8 cellular contexts compared by ENCODE assay signal in the genomic region with DNA sequence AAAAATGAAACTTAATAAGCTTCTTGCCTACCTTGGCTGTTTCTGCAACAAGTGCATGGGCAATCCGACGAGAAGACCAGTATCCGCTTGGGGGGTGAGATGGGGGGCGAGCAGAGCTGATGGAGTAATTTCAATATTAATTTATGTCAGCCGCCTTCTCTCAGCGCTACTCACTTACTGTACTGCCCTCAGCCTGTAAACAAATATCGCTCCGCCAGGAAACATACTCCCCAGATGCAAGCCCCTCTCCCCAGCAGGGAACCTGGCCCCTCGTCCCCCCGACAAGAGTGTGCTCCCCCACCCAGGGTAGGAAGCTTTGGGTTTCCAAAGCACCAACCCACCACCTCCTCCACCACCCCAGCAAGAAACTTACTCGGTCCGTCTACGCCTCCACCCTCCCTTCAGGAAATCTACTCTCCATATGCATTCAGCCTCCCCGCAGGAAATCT. TPM values are rescaled to one million over a fixed set of nuclear protein-coding genes. Genes with fewer than 3 reads are reported as not detected.
DNase-seq lines count a peak whose midpoint lies in the region; ATAC-seq, FAIRE-seq and TF ChIP-seq lines count a peak whose summit lies in the region.

No MANE protein-coding gene starts in this region.

- no peaks in the 10 kb centered on the region for H3K9me1 ChIP-seq in endothelial cell of umbilical vein (replicated peaks; ENCODE audit: control insufficient read depth, extremely low read depth, insufficient read depth, low read length)

- H3K4me1 Mint-ChIP-seq in progenitor cell of endocrine pancreas (ENCODE audit: low read depth): peaks cover 27% of the 10 kb centered on the region

- no peak for TF ChIP-seq POLR2A in endothelial cell of umbilical vein (IDR thresholded peaks at IDR 0.05; ENCODE audit: low read depth, low read length)

- dilution Hi-C loops in endothelial cell of umbilical vein (cut with MboI; ENCODE audit: extremely low pct_ligation_motif_present, low sequenced_read_pairs): no loop called here

- CTCF ChIA-PET in endothelial cell of umbilical vein (lab: Charles Lee): interaction anchor here (1.0 to 1.2 kb wide), 2 partner anchors 96 to 190 kb away, joined by 3 to 4 read pairs; no protein-coding TSS in a partner anchor

- DNase-seq in heart right ventricle (no peak), left cardiac atrium (no peak), endothelial cell of umbilical vein (ENCODE audit: low read depth, low spot score) (peak; percentile 15), progenitor cell of endocrine pancreas (ENCODE audit: low spot score, unreplicated experiment) (no peak), hippocampal formation (lab: John Stamatoyannopoulos, UW) (no peak), SW 1271 (lab: John Stamatoyannopoulos, UW) (no peak)
- DNase-seq in effector CD4-positive, alpha-beta T cell: no peak

- no peaks in the 10 kb centered on the region for H4K20me1 ChIP-seq in endothelial cell of umbilical vein (replicated peaks; ENCODE audit: control insufficient read depth, extremely low read depth, insufficient read depth, low read length)

- H3K4me1 ChIP-seq in heart right ventricle (peaks cover 3 to 46% (median 21%) of the 10 kb centered on the region in 9 donors), endothelial cell of umbilical vein (ENCODE audit: control insufficient read depth, extremely low read depth, insufficient read depth, low read length) (peaks cover 9% of the 10 kb centered on the region)

- H3K27ac ChIP-seq in heart right ventricle (peak overlapping the region in 9 of 10 donors; percentile 35 to 97 (median 91)), endothelial cell of umbilical vein (ENCODE audit: insufficient read depth, low read depth, low read length) (no peak overlapping the region)

- H3K4me3 ChIP-seq in heart right ventricle (peak overlapping the region; percentile 61 to 91 (median 80)), endothelial cell of umbilical vein (replicated peaks in 1 of 3; ENCODE audit: insufficient read depth in 1 of 3, low read depth in 1 of 3, low read length in 3 of 3) (peak overlapping the region; percentile 71 to 89 (median 73))

- BruUV-seq in endothelial cell of umbilical vein (replicated peaks; lab: Mats Ljungman, UMichigan): no TSS peak

- no peak overlapping the region for H3K9ac ChIP-seq in endothelial cell of umbilical vein (replicated peaks; ENCODE audit: extremely low read depth, insufficient read depth, low read length)

- POLR2A ChIA-PET in endothelial cell of umbilical vein (lab: Charles Lee): interaction anchor here (0.6 kb wide), 1 partner anchor 55 kb away, joined by 5 read pairs; no protein-coding TSS in a partner anchor

- no peak for FAIRE-seq in endothelial cell of umbilical vein (lab: Jason Lieb, UNC)

- H3K4me2 ChIP-seq in endothelial cell of umbilical vein (ENCODE audit: insufficient read depth, low read length): peak overlapping the region; percentile 82

- H2AFZ ChIP-seq in endothelial cell of umbilical vein (ENCODE audit: low read depth, low read length): peak overlapping the region; percentile 97

- WGBS in heart right ventricle, 2 donors: 1 to 2% methylated on average over 14 of the region's 14 CpGs

- peak overlapping the region; percentile 79 for H3K27ac Mint-ChIP-seq in progenitor cell of endocrine pancreas

- no peaks in the 10 kb centered on the region for H3K36me3 ChIP-seq in heart right ventricle
- H3K36me3 ChIP-seq in endothelial cell of umbilical vein (ENCODE audit: control insufficient read depth in 2 of 2, extremely low read depth in 1 of 2, insufficient read depth in 2 of 2, low read length in 2 of 2): no peaks in the 10 kb centered on the region

- no peaks in the 10 kb centered on the region for H3K27me3 Mint-ChIP-seq in progenitor cell of endocrine pancreas

- peak overlapping the region; percentile 93 for H3K4me3 Mint-ChIP-seq in progenitor cell of endocrine pancreas (ENCODE audit: low read depth)

- H3K27me3 ChIP-seq in heart right ventricle (no peaks in the 10 kb centered on the region), endothelial cell of umbilical vein (ENCODE audit: control insufficient read depth in 2 of 2, insufficient read depth in 2 of 2, low read length in 2 of 2) (peaks cover 11 to 31% of the 10 kb centered on the region in 2 experiments)

- ATAC-seq in heart right ventricle: peak in 3 of 8 donors; percentile 0 to 6 (median 1)
- ATAC-seq in left cardiac atrium: no peak
- ATAC-seq in SK-N-SH treated with all-trans-retinoic acid at 6 μM for 48 hours: peak; percentile 20

- intact Hi-C loops in heart right ventricle (cut with DNase I) (loop anchor here in 7 of 10 donors (5.0 to 10.0 kb wide), 8 partner anchors 44 to 236 kb away; partner anchors contain the start of gene MRPS10 (in 1 of the 7)), left cardiac atrium (cut with DNase I) (loop anchor here (10.0 kb wide), 2 partner anchors 84 to 186 kb away; no protein-coding TSS in a partner anchor), endothelial cell of umbilical vein (cut with micrococcal nuclease) (loop anchor here (1.0 to 5.0 kb wide), 4 partner anchors 81 to 189 kb away; no protein-coding TSS in a partner anchor)

- peaks cover 2% of the 10 kb centered on the region for H3K36me3 Mint-ChIP-seq in progenitor cell of endocrine pancreas (ENCODE audit: insufficient read depth)

- H3K9me3 ChIP-seq in heart right ventricle (no peaks in the 10 kb centered on the region), endothelial cell of umbilical vein (replicated peaks; ENCODE audit: control insufficient read depth, insufficient read depth, low read length) (no peaks in the 10 kb centered on the region)

- H3K9me3 Mint-ChIP-seq in progenitor cell of endocrine pancreas (ENCODE audit: low read depth): no peaks in the 10 kb centered on the region

- TF ChIP-seq CTCF in heart right ventricle (IDR thresholded peaks at IDR 0.05): no peak
- no peak for TF ChIP-seq CTCF in endothelial cell of umbilical vein (IDR thresholded peaks at IDR 0.05; ENCODE audit: extremely low read depth in 1 of 2, insufficient read depth in 1 of 2, low read depth in 1 of 2, low read length in 2 of 2)
- TF ChIP-seq CTCF in progenitor cell of endocrine pancreas (IDR thresholded peaks at IDR 0.05; ENCODE audit: unreplicated experiment): no peak

- H3K79me2 ChIP-seq in endothelial cell of umbilical vein (ENCODE audit: control insufficient read depth, insufficient read depth, low read length): no peaks in the 10 kb centered on the region

TF ChIP-seq in SK-N-SH treated with all-trans-retinoic acid at 6 μM for 48 hours, 23 proteins besides CTCF, POLR2A, EP300 and RAD21 (continues in another document):
- TF ChIP-seq PPARA (CRISPR knock-in tag; IDR thresholded peaks at IDR 0.05; ENCODE audit: borderline replicate concordance) (no peak), ESRRG (CRISPR knock-in tag; IDR thresholded peaks at IDR 0.05) (no peak), CSRNP3 (CRISPR knock-in tag; IDR thresholded peaks at IDR 0.05) (no peak)

TF ChIP-seq in endothelial cell of umbilical vein, 7 proteins besides CTCF, POLR2A, EP300 and RAD21:
- TF ChIP-seq MAX (IDR thresholded peaks at IDR 0.05; ENCODE audit: insufficient read depth, insufficient read length) (no peak), GATA2 (IDR thresholded peaks at IDR 0.05; ENCODE audit: insufficient read depth, insufficient read length, low read depth, low read length) (no peak), EZH2 (IDR thresholded peaks at IDR 0.05; ENCODE audit: borderline replicate concordance, low read depth, low read length, severe bottlenecking) (no peak), MYC (IDR thresholded peaks at IDR 0.05; ENCODE audit: low read depth, low read length) (no peak), JUN (IDR thresholded peaks at IDR 0.05; ENCODE audit: borderline replicate concordance, insufficient read depth, insufficient read length, low read depth) (no peak), POLR2AphosphoS5 (IDR thresholded peaks at IDR 0.05; ENCODE audit: insufficient read depth, low read depth, low read length) (no peak), FOS (IDR thresholded peaks at IDR 0.05; ENCODE audit: borderline replicate concordance, insufficient read depth, low read length) (no peak)

RNA-seq across cellular contexts. Expression of gene TRERF1, which starts 0.6 kb away (rescaled TPM):
- total RNA-seq in heart right ventricle (1 to 10 TPM in 8 of 10 donors, under 1 TPM in 2; 0.91 to 2.8 (median 1.6) TPM), left cardiac atrium (1 to 10 TPM; 1.2 to 2.6 TPM), endothelial cell of umbilical vein (3.4 and 5.5 TPM in 2 replicates), progenitor cell of endocrine pancreas (7.1 and 7.9 TPM in 2 replicates)
- polyA plus RNA-seq in heart right ventricle (1 to 10 TPM in 1 of 2 donors, under 1 TPM in 1; 0.75 to 1.7 TPM), endothelial cell of umbilical vein (0.70 and 0.73 TPM in 2 replicates)
- 0.50 and 0.61 TPM in 2 replicates for polyA plus RNA-seq in endothelial cell of umbilical vein (2011; cell fraction: cytosol; rRNA removed)
- polyA plus RNA-seq in endothelial cell of umbilical vein (2011; cell fraction: nucleus; rRNA removed): 1.6 and 2.3 TPM in 2 replicates
- 2.4 and 2.5 TPM in 2 replicates for polyA plus RNA-seq in endothelial cell of umbilical vein (2012)
- polyA minus RNA-seq in endothelial cell of umbilical vein: 1.2 and 1.4 TPM in 2 replicates
- polyA minus RNA-seq in endothelial cell of umbilical vein (2011; cell fraction: cytosol; rRNA and poly(A)+ RNA removed): 1.8 TPM
- 1.5 and 2.0 TPM in 2 replicates for polyA minus RNA-seq in endothelial cell of umbilical vein (2011; cell fraction: nucleus; rRNA and poly(A)+ RNA removed)
